Comparison of ENCODE assay signal across 22 cellular contexts in the genomic region with DNA sequence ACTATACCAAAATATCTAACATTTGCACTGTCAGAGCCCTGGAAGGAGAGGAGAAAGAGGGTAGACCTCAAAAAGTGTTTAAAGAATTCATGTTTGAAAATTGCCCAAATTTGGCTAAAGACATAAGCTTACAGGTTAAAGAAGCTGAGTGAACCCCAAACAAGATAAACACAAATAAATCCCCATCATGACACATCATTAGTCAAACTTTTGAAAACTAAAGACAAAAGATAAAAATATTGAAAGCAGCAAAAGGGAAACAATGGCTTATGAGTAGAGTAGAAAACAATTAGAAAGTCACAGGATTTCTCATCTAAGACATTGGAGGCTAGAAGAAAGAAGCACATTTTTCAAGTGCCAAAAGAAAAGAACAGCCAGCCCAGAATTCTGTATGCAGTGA.
"Had no signal": no experiment of that assay in that cellular context is flagged by ENCODE, and none has a peak within 500 bp of the region (broad histone marks: within the 10 kb centered on the region; RNA-seq: fewer than 3 reads in every experiment).

No MANE protein-coding gene starts in this region.

- H3K27ac ChIP-seq: colonic mucosa, esophagus squamous epithelium, lower lobe of right lung, pancreas, right lobe of liver, suprapubic skin, transverse colon, upper lobe of right lung, uterus had no signal

- ATAC-seq: left ventricle myocardium superior; lower lobe of right lung; naive thymus-derived CD8-positive, alpha-beta T cell; pancreas; right lobe of liver; stimulated activated naive CD8-positive, alpha-beta T cell treated with anti-CD3 and anti-CD28 coated beads, Interleukin-15, amount 100 ng/mL, for 72 hours; upper lobe of right lung had no signal

- H3K27me3 ChIP-seq: colonic mucosa, right lobe of liver, upper lobe of right lung, uterus had no signal

- DNase-seq: colonic mucosa; effector CD8-positive, alpha-beta T cell; erythroblast; esophagus squamous epithelium; head of caudate nucleus; left ventricle myocardium superior; lower lobe of right lung; naive thymus-derived CD8-positive, alpha-beta T cell; nephron progenitor cell; pancreas; retina; right lobe of liver; stimulated activated CD4-positive, alpha-beta T cell treated with anti-CD3 and anti-CD28 coated beads, Interleukin-15, amount 100 ng/mL, for 24 hours; stimulated activated CD4-positive, alpha-beta T cell treated with anti-CD3 and anti-CD28 coated beads, Interleukin-2, amount 100 ng/mL, for 48 hours; stimulated activated CD8-positive, alpha-beta memory T cell treated with anti-CD3 and anti-CD28 coated beads, Interleukin-4, amount 100 ng/mL, for 48 hours; stimulated activated naive CD4-positive, alpha-beta T cell; stimulated activated naive CD8-positive, alpha-beta T cell treated with anti-CD3 and anti-CD28 coated beads, Interleukin-15, amount 100 ng/mL, for 72 hours; transverse colon; upper lobe of right lung; uterus had no signal

- H3K4me1 ChIP-seq: colonic mucosa, lower lobe of right lung, pancreas, right lobe of liver, suprapubic skin, uterus had no signal

- H3K27ac Mint-ChIP-seq: dendritic cell treated with granulocyte-macrophage colony-stimulating factor and Interleukin-4, amounts not matched to agents 40 ng/mL and 50 ng/mL, for 4 days; nephron progenitor cell; stimulated activated naive CD8-positive, alpha-beta T cell treated with anti-CD3 and anti-CD28 coated beads, Interleukin-15, amount 100 ng/mL, for 72 hours had no signal

- H3K36me3 Mint-ChIP-seq: naive thymus-derived CD8-positive, alpha-beta T cell had no signal

- H3K27me3 Mint-ChIP-seq: stimulated activated naive CD8-positive, alpha-beta T cell treated with anti-CD3 and anti-CD28 coated beads, Interleukin-15, amount 100 ng/mL, for 72 hours had no signal

- H3K4me3 ChIP-seq: colonic mucosa, esophagus squamous epithelium, lower lobe of right lung, pancreas, right lobe of liver, suprapubic skin, transverse colon, upper lobe of right lung, uterus had no signal

- H3K4me3 Mint-ChIP-seq: dendritic cell treated with granulocyte-macrophage colony-stimulating factor and Interleukin-4, amounts not matched to agents 40 ng/mL and 50 ng/mL, for 4 days; naive thymus-derived CD8-positive, alpha-beta T cell; nephron progenitor cell; stimulated activated naive CD8-positive, alpha-beta T cell treated with anti-CD3 and anti-CD28 coated beads, Interleukin-15, amount 100 ng/mL, for 72 hours had no signal

- H3K9me3 ChIP-seq: colonic mucosa, esophagus squamous epithelium, lower lobe of right lung, pancreas, right lobe of liver, suprapubic skin, transverse colon, upper lobe of right lung, uterus had no signal

- H3K36me3 ChIP-seq: colonic mucosa, esophagus squamous epithelium, lower lobe of right lung, pancreas, right lobe of liver, suprapubic skin, transverse colon, upper lobe of right lung, uterus had no signal

- H3K9me3 Mint-ChIP-seq: dendritic cell treated with granulocyte-macrophage colony-stimulating factor and Interleukin-4, amounts not matched to agents 40 ng/mL and 50 ng/mL, for 4 days; naive thymus-derived CD8-positive, alpha-beta T cell had no signal
